12 cellular contexts compared by ENCODE assay signal in genomic region chr1:66739401-66740157, GRCh38. TPM values are rescaled to one million over a fixed set of nuclear protein-coding genes. Genes with fewer than 3 reads are reported as not detected.
DNase-seq lines count a peak whose midpoint lies in the region; ATAC-seq and TF ChIP-seq lines count a peak whose summit lies in the region.
"Had no signal": no experiment of that assay in that cellular context is flagged by ENCODE, and none has a peak within 500 bp of the region (broad histone marks: within the 10 kb centered on the region; RNA-seq: fewer than 3 reads in every experiment).

No MANE protein-coding gene starts in this region.

- no peak overlapping the region for H3K4me3 ChIP-seq in heart left ventricle
- H3K4me3 ChIP-seq in right atrium auricular region: no peak overlapping the region
- H3K4me3 ChIP-seq in OCI-LY1 (ENCODE audit: low read depth, low read length, poor library complexity, severe bottlenecking): no peak overlapping the region
- no peak overlapping the region for H3K4me3 ChIP-seq in SJCRH30
- H3K4me3 ChIP-seq: pancreas had no signal

- peaks cover 9% of the 10 kb centered on the region for H3K4me1 Mint-ChIP-seq in stimulated activated naive CD8-positive, alpha-beta T cell treated with anti-CD3 and anti-CD28 coated beads, Interleukin-15, amount 100 ng/mL, for 72 hours

- H3K27me3 Mint-ChIP-seq in stimulated activated naive CD8-positive, alpha-beta T cell treated with anti-CD3 and anti-CD28 coated beads, Interleukin-15, amount 100 ng/mL, for 72 hours: no peaks in the 10 kb centered on the region

- H4K20me1 ChIP-seq in OCI-LY1 (ENCODE audit: insufficient read depth, low read length): no peaks in the 10 kb centered on the region

- TF ChIP-seq CTCF in heart left ventricle (IDR thresholded peaks at IDR 0.05): no peak
- TF ChIP-seq CTCF in right atrium auricular region (IDR thresholded peaks at IDR 0.05): no peak
- TF ChIP-seq CTCF in OCI-LY1 (IDR thresholded peaks at IDR 0.05; ENCODE audit: low read length): no peak

- no peaks in the 10 kb centered on the region for H3K9me2 ChIP-seq in OCI-LY1 (ENCODE audit: low read depth, low read length)

- TF ChIP-seq POLR2A in heart left ventricle (IDR thresholded peaks at IDR 0.05): no peak

- no peaks in the 10 kb centered on the region for H3K9me3 Mint-ChIP-seq in stimulated activated naive CD8-positive, alpha-beta T cell treated with anti-CD3 and anti-CD28 coated beads, Interleukin-15, amount 100 ng/mL, for 72 hours
- H3K9me3 Mint-ChIP-seq: activated T-cell treated with anti-CD3 and anti-CD28 coated beads, Interleukin-2, amount 50 U/mL, for 72 hours had no signal

- DNase-seq in heart left ventricle (peak in 4 of 5 donors; percentile 17 to 31 (median 26)), right atrium auricular region (ENCODE audit: low spot score) (no peak), NCI-H526 (lab: John Stamatoyannopoulos, UW) (no peak), SJCRH30 (no peak)
- no peak for DNase-seq in stimulated activated naive CD8-positive, alpha-beta T cell treated with anti-CD3 and anti-CD28 coated beads, Interleukin-15, amount 100 ng/mL, for 72 hours
- DNase-seq: activated T-cell treated with anti-CD3 and anti-CD28 coated beads, Interleukin-2, amount 50 U/mL, for 72 hours; pancreas had no signal

- H3K36me3 ChIP-seq in heart left ventricle (peaks cover 0 to 19% (median 0%) of the 10 kb centered on the region in 9 donors), right atrium auricular region (no peaks in the 10 kb centered on the region), OCI-LY1 (ENCODE audit: insufficient read depth, low read length) (no peaks in the 10 kb centered on the region), SJCRH30 (no peaks in the 10 kb centered on the region)
- H3K36me3 ChIP-seq: pancreas had no signal

- H3K4me1 ChIP-seq in heart left ventricle: peaks cover 0 to 20% (median 7%) of the 10 kb centered on the region in 12 donors
- H3K4me1 ChIP-seq in right atrium auricular region: no peaks in the 10 kb centered on the region
- H3K4me1 ChIP-seq in OCI-LY1 (ENCODE audit: insufficient read depth, low read length, severe bottlenecking): peaks cover 11% of the 10 kb centered on the region
- no peaks in the 10 kb centered on the region for H3K4me1 ChIP-seq in SJCRH30
- H3K4me1 ChIP-seq: pancreas had no signal

- H3K4me2 ChIP-seq in OCI-LY1 (ENCODE audit: low read length): peak overlapping the region; percentile 2; the same call in 1 of the 2 replicates

- 53 to 60% (median 54%) methylated on average over 9 of the region's 9 CpGs for WGBS in heart left ventricle, 4 donors

- H3K27ac ChIP-seq in heart left ventricle (peak overlapping the region in 9 of 12 donors; percentile 2 to 58 (median 25)), right atrium auricular region (no peak overlapping the region), OCI-LY1 (ENCODE audit: low read depth, low read length, poor library complexity, severe bottlenecking) (no peak overlapping the region), SJCRH30 (no peak overlapping the region)
- H3K27ac ChIP-seq: pancreas had no signal

- 0 out of 2 replicates have a peak overlapping the region, but pooled peaks have one; percentile 15 for H2AFZ ChIP-seq in OCI-LY1 (ENCODE audit: low read length)

- ATAC-seq in heart left ventricle (peak in 3 of 4 donors; percentile 53 to 73 (median 56)), HG02943 (IDR thresholded peaks at IDR 0.05; ENCODE audit: low read depth, unreplicated experiment) (peak; percentile 69), HG02678 (IDR thresholded peaks at IDR 0.05; ENCODE audit: unreplicated experiment) (no peak)
- ATAC-seq in stimulated activated naive CD8-positive, alpha-beta T cell treated with anti-CD3 and anti-CD28 coated beads, Interleukin-15, amount 100 ng/mL, for 72 hours: peak; percentile 28
- ATAC-seq: activated T-cell treated with anti-CD3 and anti-CD28 coated beads, Interleukin-2, amount 50 U/mL, for 72 hours; pancreas had no signal

- intact Hi-C loops in heart left ventricle (cut with DNase I): loop anchor here in 1 of 10 donors (10.0 kb wide), 1 partner anchor 275 kb away; no protein-coding TSS in a partner anchor

- H3K79me2 ChIP-seq in OCI-LY1 (ENCODE audit: insufficient read depth, low read length): no peaks in the 10 kb centered on the region

- no peaks in the 10 kb centered on the region for H3F3A ChIP-seq in OCI-LY1 (ENCODE audit: insufficient read depth, low read length)

- no peak overlapping the region for H3K4me3 Mint-ChIP-seq in stimulated activated naive CD8-positive, alpha-beta T cell treated with anti-CD3 and anti-CD28 coated beads, Interleukin-15, amount 100 ng/mL, for 72 hours
- H3K4me3 Mint-ChIP-seq: activated T-cell treated with anti-CD3 and anti-CD28 coated beads, Interleukin-2, amount 50 U/mL, for 72 hours had no signal

- no peak overlapping the region for H3K9ac ChIP-seq in OCI-LY1 (ENCODE audit: low read length)

- H3K9me3 ChIP-seq in heart left ventricle (no peaks in the 10 kb centered on the region), right atrium auricular region (no peaks in the 10 kb centered on the region), OCI-LY1 (ENCODE audit: low read length) (no peaks in the 10 kb centered on the region), SJCRH30 (replicated peaks) (no peaks in the 10 kb centered on the region)
- H3K9me3 ChIP-seq: pancreas had no signal

- H3K27me3 ChIP-seq in heart left ventricle (no peaks in the 10 kb centered on the region), right atrium auricular region (no peaks in the 10 kb centered on the region), OCI-LY1 (ENCODE audit: insufficient read depth, low read length) (no peaks in the 10 kb centered on the region), SJCRH30 (no peaks in the 10 kb centered on the region)
- H3K27me3 ChIP-seq: pancreas had no signal

- peak overlapping the region; percentile 34 to 40 for H3K27ac Mint-ChIP-seq in stimulated activated naive CD8-positive, alpha-beta T cell treated with anti-CD3 and anti-CD28 coated beads, Interleukin-15, amount 100 ng/mL, for 72 hours
- H3K27ac Mint-ChIP-seq: activated T-cell treated with anti-CD3 and anti-CD28 coated beads, Interleukin-2, amount 50 U/mL, for 72 hours had no signal

RNA-seq across cellular contexts. Expression of gene DYNLT5, which starts 12.7 kb away (rescaled TPM):
- 1 to 10 TPM in 6 of 9 donors, under 1 TPM in 3; 0.48 to 7.3 (median 1.8) TPM for total RNA-seq in heart left ventricle
- polyA plus RNA-seq in heart left ventricle: 1 to 10 TPM; 1.7 to 3.1 TPM
- total RNA-seq in right atrium auricular region: under 1 TPM in 1 of 2 donors, not detected in 1; 0.85 TPM
- not detected in 2 replicates for total RNA-seq in SJCRH30 (2014; rRNA removed; shearing (Covaris generic))
- total RNA-seq: activated T-cell treated with anti-CD3 and anti-CD28 coated beads, Interleukin-2, amount 50 U/mL, for 72 hours; Daoy; kidney epithelial cell had no signal

Comparison
In these comparisons a context has a peak if more than half of its experiments do, and no peak if none do; other contexts are left out.
1. DNase-seq: peak in heart left ventricle (4 of 5); none in right atrium auricular region (single experiment), stimulated activated naive CD8-positive, alpha-beta T cell treated with anti-CD3 and anti-CD28 coated beads, Interleukin-15, amount 100 ng/mL, for 72 hours (0 of 2), NCI-H526 (0 of 2) and SJCRH30 (0 of 2).
2. H3K27ac ChIP-seq: peak in heart left ventricle (9 of 12); none in right atrium auricular region (0 of 2), OCI-LY1 (single experiment) and SJCRH30 (single experiment).